In genomic region chr1:110260194-110260593, GRCh38 we compare ENCODE assay signal across 28 cellular contexts.
"Had no signal": no experiment of that assay in that cellular context is flagged by ENCODE, and none has a peak within 500 bp of the region (broad histone marks: within the 10 kb centered on the region; RNA-seq: fewer than 3 reads in every experiment).

No MANE protein-coding gene starts in this region.

- H3K4me3 ChIP-seq: dorsolateral prefrontal cortex, gastrocnemius medialis, heart left ventricle, hepatocyte, left lung, neural progenitor cell, prostate gland, right atrium auricular region, smooth muscle cell, stomach, testis, tibial artery had no signal

- H3K9me3 ChIP-seq: gastrocnemius medialis, heart left ventricle, left lung, prostate gland, right atrium auricular region, stomach, testis, tibial artery had no signal

- H3K9me3 Mint-ChIP-seq: naive thymus-derived CD4-positive, alpha-beta T cell; nephron; neural progenitor cell; stimulated activated effector memory CD8-positive, alpha-beta T cell treated with anti-CD3 and anti-CD28 coated beads, Interleukin-12 subunit alpha, Interleukin-12 subunit beta, amount 100 ng/mL, for 72 hours; type B pancreatic cell had no signal

- H3K36me3 Mint-ChIP-seq: naive thymus-derived CD4-positive, alpha-beta T cell; neural progenitor cell; stimulated activated effector memory CD8-positive, alpha-beta T cell treated with anti-CD3 and anti-CD28 coated beads, Interleukin-12 subunit alpha, Interleukin-12 subunit beta, amount 100 ng/mL, for 72 hours; type B pancreatic cell had no signal

- H3K27ac Mint-ChIP-seq: naive thymus-derived CD4-positive, alpha-beta T cell; nephron; neural progenitor cell; stimulated activated effector memory CD8-positive, alpha-beta T cell treated with anti-CD3 and anti-CD28 coated beads, Interleukin-12 subunit alpha, Interleukin-12 subunit beta, amount 100 ng/mL, for 72 hours; type B pancreatic cell had no signal

- H2AFZ ChIP-seq: hepatocyte, neural progenitor cell had no signal

- H3K27ac ChIP-seq: dorsolateral prefrontal cortex, gastrocnemius medialis, heart left ventricle, hepatocyte, left lung, neural progenitor cell, prostate gland, right atrium auricular region, stomach, testis, tibial artery had no signal

- H3K4me1 Mint-ChIP-seq: stimulated activated effector memory CD8-positive, alpha-beta T cell treated with anti-CD3 and anti-CD28 coated beads, Interleukin-12 subunit alpha, Interleukin-12 subunit beta, amount 100 ng/mL, for 72 hours had no signal

- H3K4me3 Mint-ChIP-seq: naive thymus-derived CD4-positive, alpha-beta T cell; nephron; neural progenitor cell; stimulated activated effector memory CD8-positive, alpha-beta T cell treated with anti-CD3 and anti-CD28 coated beads, Interleukin-12 subunit alpha, Interleukin-12 subunit beta, amount 100 ng/mL, for 72 hours; type B pancreatic cell had no signal

- ATAC-seq: gastrocnemius medialis; heart left ventricle; left cardiac atrium; left lung; sciatic nerve; stimulated activated effector memory CD8-positive, alpha-beta T cell treated with anti-CD3 and anti-CD28 coated beads, Interleukin-12 subunit alpha, Interleukin-12 subunit beta, amount 100 ng/mL, for 72 hours had no signal

- H3K4me1 ChIP-seq: prostate gland, stomach, testis, tibial artery had no signal

- DNase-seq: cortex of kidney; dorsolateral prefrontal cortex; effector CD4-positive, alpha-beta T cell; foreskin fibroblast; gastrocnemius medialis; heart left ventricle; left cardiac atrium; left lung; mesendoderm; midbrain; naive thymus-derived CD4-positive, alpha-beta T cell; nucleus accumbens; stimulated activated CD4-positive, alpha-beta T cell treated with anti-CD3 and anti-CD28 coated beads, Interleukin-12 subunit alpha, Interleukin-12 subunit beta, amount 100 ng/mL, for 4 hours; stimulated activated CD4-positive, alpha-beta T cell treated with anti-CD3 and anti-CD28 coated beads, Interleukin-2, amount 100 ng/mL, for 24 hours; stimulated activated CD4-positive, alpha-beta T cell treated with anti-CD3 and anti-CD28 coated beads, Interleukin-4, amount 100 ng/mL, for 24 hours; stimulated activated naive CD4-positive, alpha-beta T cell treated with Interleukin-2 at 50 U/mL for 16 hours; stomach; testis; tibial artery had no signal

- H3K9ac ChIP-seq: neural progenitor cell had no signal

- H3K36me3 ChIP-seq: gastrocnemius medialis, heart left ventricle, left lung, neural progenitor cell, prostate gland, right atrium auricular region, stomach, tibial artery had no signal

- H3K27me3 ChIP-seq: gastrocnemius medialis, heart left ventricle, left lung, neural progenitor cell, right atrium auricular region, testis, tibial artery had no signal

- H3K79me2 ChIP-seq: hepatocyte had no signal

- H3K4me2 ChIP-seq: hepatocyte, neural progenitor cell, smooth muscle cell had no signal
